In the genomic region with DNA sequence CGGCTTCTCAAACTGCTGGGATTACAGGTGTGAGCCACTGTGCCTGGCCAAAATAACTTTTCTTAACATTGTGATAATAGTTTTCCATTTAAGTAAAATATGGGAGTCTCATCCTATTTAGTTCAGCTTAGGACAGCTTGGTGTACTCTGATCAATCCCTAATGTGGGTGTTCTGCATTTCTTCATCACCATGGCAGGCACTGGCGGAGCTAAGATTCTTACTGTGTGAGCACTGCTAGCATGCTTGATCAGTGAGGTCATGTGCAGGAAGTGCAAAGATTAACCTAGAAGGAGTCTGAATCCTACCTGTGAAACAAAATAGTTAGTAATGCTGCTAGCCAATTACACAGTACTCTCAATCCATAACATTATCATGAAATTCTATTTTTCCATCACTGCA, we compare ENCODE assay signal across 28 cellular contexts.
DNase-seq lines count a peak whose midpoint lies in the region; ATAC-seq and TF ChIP-seq lines count a peak whose summit lies in the region.
"Had no signal": no experiment of that assay in that cellular context is flagged by ENCODE, and none has a peak within 500 bp of the region (broad histone marks: within the 10 kb centered on the region; RNA-seq: fewer than 3 reads in every experiment).

No MANE protein-coding gene starts in this region.

- CTCF ChIA-PET in GM10248 (lab: Yijun Ruan, JAX): interaction anchor here (0.6 kb wide), 1 partner anchor 12 kb away, joined by 3 read pairs; no protein-coding TSS in a partner anchor

- no peak for ATAC-seq in HG02840 (IDR thresholded peaks at IDR 0.05; ENCODE audit: low FRiP score, unreplicated experiment)
- ATAC-seq: activated CD4-positive, alpha-beta T cell treated with anti-CD3 and anti-CD28 coated beads for 36 hours; activated CD8-positive, alpha-beta memory T cell treated with anti-CD3 and anti-CD28 coated beads, Interleukin-2, amount 10 ng/mL, durations not matched to agents 7 days and 5 days; body of pancreas; effector memory CD8-positive, alpha-beta T cell; HepG2; left ventricle myocardium superior; stimulated activated effector memory CD8-positive, alpha-beta T cell treated with anti-CD3 and anti-CD28 coated beads, Interleukin-12 subunit alpha, Interleukin-12 subunit beta, amount 100 ng/mL, for 72 hours; T-cell had no signal

- no peak overlapping the region for H3K4me3 ChIP-seq in foreskin fibroblast (ENCODE audit: low read depth in 1 of 2, low read length in 2 of 2)
- H3K4me3 ChIP-seq: body of pancreas, colonic mucosa, neural progenitor cell, prostate gland, testis had no signal

- DNase-seq in HT-29 (ENCODE audit: low spot score) (peak; percentile 52), astrocyte of the hippocampus (ENCODE audit: low read depth, low spot score) (peak; percentile 61), islet precursor cell (peak; percentile 84), foreskin fibroblast (no peak), GM10248 (ENCODE audit: extremely low spot score) (no peak)
- DNase-seq in activated effector memory CD4-positive, alpha-beta T cell treated with Interleukin-2 at 50 U/mL for 16 hours: no peak
- DNase-seq: activated CD4-positive, alpha-beta T cell treated with anti-CD3 and anti-CD28 coated beads for 36 hours; activated CD8-positive, alpha-beta memory T cell treated with anti-CD3 and anti-CD28 coated beads, Interleukin-2, amount 10 ng/mL, durations not matched to agents 7 days and 5 days; AML-193; colonic mucosa; effector memory CD8-positive, alpha-beta T cell; glutamatergic neuron; HFFc6; left ventricle myocardium superior; NCI-H1048; NCI-H2029 treated with DMSO at 0.1 percent for 48 hours; NCI-H345; SHP77 treated with DMSO at 0.1 percent for 48 hours; small intestine; stimulated activated CD4-positive, alpha-beta T cell treated with anti-CD3 and anti-CD28 coated beads, Interleukin-2, amount 100 ng/mL, for 24 hours; T-cell; testis had no signal

- POLR2A ChIA-PET in GM10248 (lab: Yijun Ruan, JAX): no interaction called here

- TF ChIP-seq CTCF in foreskin fibroblast (IDR thresholded peaks at IDR 0.05; ENCODE audit: low read depth, low read length) (no peak), GM10248 (IDR thresholded peaks at IDR 0.05; ENCODE audit: control extremely low read depth, extremely low read depth, low read depth, missing control alignments) (no peak)

Comparison
In these comparisons a context has a peak if more than half of its experiments do, and no peak if none do; other contexts are left out.
1. DNase-seq: peak in HT-29 (single experiment), astrocyte of the hippocampus (single experiment) and islet precursor cell (single experiment); none in activated effector memory CD4-positive, alpha-beta T cell treated with Interleukin-2 at 50 U/mL for 16 hours (single experiment), foreskin fibroblast (0 of 2) and GM10248 (single experiment).